ENCODE assay signal across 14 cellular contexts in the genomic region with DNA sequence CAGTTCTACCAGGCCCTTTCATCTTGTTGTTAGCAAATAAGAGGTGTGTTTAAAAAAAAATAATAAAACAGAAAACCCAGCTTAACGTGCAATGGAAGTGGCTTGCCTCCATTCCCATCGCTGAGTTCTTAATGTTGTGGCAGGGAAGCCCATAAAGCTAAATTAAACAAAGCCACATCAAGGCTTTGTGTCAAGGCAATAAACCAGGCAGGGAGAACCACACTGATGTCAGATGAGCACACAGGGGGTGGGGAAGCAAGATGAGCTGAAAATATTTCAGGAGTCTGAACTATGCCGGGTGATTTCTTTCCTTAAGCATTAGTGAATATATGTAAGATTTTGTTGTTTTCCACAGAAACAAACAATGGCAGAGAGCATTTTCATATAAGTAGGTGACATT.
DNase-seq lines count a peak whose midpoint lies in the region; ATAC-seq and TF ChIP-seq lines count a peak whose summit lies in the region.
"Had no signal": no experiment of that assay in that cellular context is flagged by ENCODE, and none has a peak within 500 bp of the region (broad histone marks: within the 10 kb centered on the region; RNA-seq: fewer than 3 reads in every experiment).

No MANE protein-coding gene starts in this region.

- no peak for TF ChIP-seq CTCF in Caco-2 (IDR thresholded peaks at IDR 0.05; ENCODE audit: insufficient read depth in 1 of 2, low read depth in 1 of 2, low read length in 1 of 2, severe bottlenecking in 1 of 2, unreplicated experiment in 1 of 2)
- TF ChIP-seq CTCF in WTC11 (IDR thresholded peaks at IDR 0.05): no peak
- TF ChIP-seq CTCF in mucosa of descending colon (IDR thresholded peaks at IDR 0.05): no peak
- TF ChIP-seq CTCF in sigmoid colon (IDR thresholded peaks at IDR 0.05): no peak
- no peak for TF ChIP-seq CTCF in natural killer cell (IDR thresholded peaks at IDR 0.05)

- H3K27me3 Mint-ChIP-seq in Caco-2 (ENCODE audit: insufficient read depth, unreplicated experiment) (no peaks in the 10 kb centered on the region), WTC11 (ENCODE audit: low read depth) (no peaks in the 10 kb centered on the region), natural killer cell (ENCODE audit: low read depth in 2 of 2) (no peaks in the 10 kb centered on the region)
- H3K27me3 Mint-ChIP-seq: CD4-positive, alpha-beta memory T cell had no signal

- peaks cover 10% of the 10 kb centered on the region; the same call in 1 of the 2 replicates for H3K4me1 ChIP-seq in Caco-2
- H3K4me1 ChIP-seq in mucosa of descending colon (ENCODE audit: low read depth): peaks cover 4% of the 10 kb centered on the region
- H3K4me1 ChIP-seq in sigmoid colon: peaks cover 0 to 85% (median 72%) of the 10 kb centered on the region in 4 donors

- CTCF ChIA-PET in Caco-2 (lab: Charles Lee) (interaction anchor here (0.6 kb wide), 1 partner anchor 74 kb away, joined by 3 read pairs; a partner anchor contains a TSS), WTC11 (lab: Charles Lee) (interaction anchor here (0.6 kb wide), 1 partner anchor 12 kb away, joined by 3 read pairs; no protein-coding TSS in a partner anchor)

- TF ChIP-seq EP300 in sigmoid colon (IDR thresholded peaks at IDR 0.05): no peak

- H3K9me3 ChIP-seq in Caco-2: no peaks in the 10 kb centered on the region
- no peaks in the 10 kb centered on the region for H3K9me3 ChIP-seq in mucosa of descending colon
- H3K9me3 ChIP-seq in sigmoid colon: no peaks in the 10 kb centered on the region
- H3K9me3 ChIP-seq: neutrophil had no signal

- H3K27me3 ChIP-seq in Caco-2 (replicated peaks; ENCODE audit: control insufficient read depth, insufficient read depth, low read length) (no peaks in the 10 kb centered on the region), sigmoid colon (no peaks in the 10 kb centered on the region)
- H3K27me3 ChIP-seq: neutrophil had no signal

- in situ Hi-C loops in KBM-7 (cut with MboI; ENCODE audit: low pct_unique_long_range_greater_than_20kb, low sequenced_read_pairs): no loop called here

- H3K36me3 ChIP-seq in Caco-2 (ENCODE audit: control insufficient read depth, insufficient read depth, low read length) (no peaks in the 10 kb centered on the region), mucosa of descending colon (ENCODE audit: low read depth) (no peaks in the 10 kb centered on the region), sigmoid colon (no peaks in the 10 kb centered on the region)
- H3K36me3 ChIP-seq: neutrophil had no signal

- intact Hi-C loops in Caco-2 (cut with micrococcal nuclease; ENCODE audit: unreplicated experiment): loop anchor here (5.0 kb wide), 2 partner anchors 47 to 72 kb away; a partner anchor contains a TSS
- intact Hi-C loops in mucosa of descending colon (cut with DNase I, micrococcal nuclease): loop anchor here in 1 of 2 donors (10.0 kb wide), 1 partner anchor 64 kb away; no protein-coding TSS in a partner anchor
- intact Hi-C loops in sigmoid colon (cut with DNase I): no loop called here
- intact Hi-C loops in natural killer cell (cut with micrococcal nuclease): no loop called here

- POLR2A ChIA-PET in Caco-2 (lab: Charles Lee): interaction anchor here (0.6 kb wide), 1 partner anchor 14 kb away, joined by 5 read pairs; no protein-coding TSS in a partner anchor
- POLR2A ChIA-PET in WTC11 (lab: Charles Lee): no interaction called here

- peaks cover 6% of the 10 kb centered on the region for H3K36me3 Mint-ChIP-seq in Caco-2 (ENCODE audit: insufficient read depth, unreplicated experiment)
- H3K36me3 Mint-ChIP-seq in WTC11: no peaks in the 10 kb centered on the region
- H3K36me3 Mint-ChIP-seq in natural killer cell: no peaks in the 10 kb centered on the region
- H3K36me3 Mint-ChIP-seq: CD4-positive, alpha-beta memory T cell had no signal

- H3K4me3 Mint-ChIP-seq in Caco-2 (ENCODE audit: unreplicated experiment): peak overlapping the region; percentile 27
- H3K4me3 Mint-ChIP-seq in WTC11: peak overlapping the region; percentile 7; the same call in 1 of the 2 replicates
- no peak overlapping the region for H3K4me3 Mint-ChIP-seq in natural killer cell

- ATAC-seq in WTC11 (no peak), mucosa of descending colon (peak; percentile 87), HG02970 (IDR thresholded peaks at IDR 0.05; ENCODE audit: low FRiP score, unreplicated experiment) (no peak), natural killer cell (no peak)

- H3K27ac Mint-ChIP-seq in Caco-2 (ENCODE audit: unreplicated experiment): peak overlapping the region; percentile 55
- H3K27ac Mint-ChIP-seq in WTC11: peak overlapping the region; percentile 75
- no peak overlapping the region for H3K27ac Mint-ChIP-seq in natural killer cell

- H3K4me1 Mint-ChIP-seq in Caco-2 (ENCODE audit: low read depth, unreplicated experiment): peaks cover 37% of the 10 kb centered on the region
- peaks cover 93% of the 10 kb centered on the region for H3K4me1 Mint-ChIP-seq in WTC11
- H3K4me1 Mint-ChIP-seq in natural killer cell: peaks cover 35% of the 10 kb centered on the region in 2 donors

- no TSS peak for BruUV-seq in Caco-2 (replicated peaks; lab: Mats Ljungman, UMichigan)

- 10 to 38% methylated on average over 3 of the region's 3 CpGs for WGBS in sigmoid colon, 2 donors

- peak; percentile 30 to 37 for DNase-seq in Caco-2
- peak; percentile 24 for DNase-seq in KBM-7
- DNase-seq in WTC11 (ENCODE audit: low spot score): no peak
- peak in 1 of 3 donors; percentile 60 for DNase-seq in mucosa of descending colon
- no peak for DNase-seq in sigmoid colon
- DNase-seq in activated gamma-delta T cell treated with Interleukin-2 at 50 U/mL for 16 hours: no peak
- no peak for DNase-seq in natural killer cell
- DNase-seq: activated CD4-positive, alpha-beta T cell treated with anti-CD3 and anti-CD28 coated beads, Interleukin-2, amount 50 U/mL, for 4 hours; CD4-positive, alpha-beta memory T cell; NCI-H226; stimulated activated naive CD4-positive, alpha-beta T cell treated with Interleukin-2 at 50 U/mL for 16 hours had no signal

- H3K4me3 ChIP-seq in Caco-2 (ENCODE audit: low read depth, low read length) (no peak overlapping the region), mucosa of descending colon (no peak overlapping the region), sigmoid colon (no peak overlapping the region)
- H3K4me3 ChIP-seq: SK-N-MC had no signal

- no peak for TF ChIP-seq POLR2A in sigmoid colon (IDR thresholded peaks at IDR 0.05)

- H3K9me3 Mint-ChIP-seq in Caco-2 (ENCODE audit: unreplicated experiment): no peaks in the 10 kb centered on the region
- H3K9me3 Mint-ChIP-seq in WTC11: no peaks in the 10 kb centered on the region
- H3K9me3 Mint-ChIP-seq in natural killer cell: no peaks in the 10 kb centered on the region
- H3K9me3 Mint-ChIP-seq: CD4-positive, alpha-beta memory T cell had no signal

- H3K27ac ChIP-seq in sigmoid colon: peak overlapping the region in 2 of 4 donors; percentile 26 to 62
- H3K27ac ChIP-seq: neutrophil, SK-N-MC had no signal

TF ChIP-seq in WTC11, 78 proteins besides CTCF, POLR2A, EP300 and RAD21:
- TF ChIP-seq SP1 (CRISPR knock-in tag; conservative IDR thresholded peaks at IDR 0.05) (no peak), ZNF423 (CRISPR knock-in tag; IDR thresholded peaks at IDR 0.05) (no peak), NR1H2 (CRISPR knock-in tag; IDR thresholded peaks at IDR 0.05) (no peak), JAZF1 (CRISPR knock-in tag; IDR thresholded peaks at IDR 0.05) (no peak), FOXJ3 (CRISPR knock-in tag; IDR thresholded peaks at IDR 0.05; ENCODE audit: borderline replicate concordance) (no peak), GRHL2 (CRISPR knock-in tag; IDR thresholded peaks at IDR 0.05; ENCODE audit: insufficient replicate concordance, severe bottlenecking) (no peak), RELA (CRISPR knock-in tag; IDR thresholded peaks at IDR 0.05; ENCODE audit: borderline replicate concordance) (no peak)
- TF ChIP-seq, protein P1, sequence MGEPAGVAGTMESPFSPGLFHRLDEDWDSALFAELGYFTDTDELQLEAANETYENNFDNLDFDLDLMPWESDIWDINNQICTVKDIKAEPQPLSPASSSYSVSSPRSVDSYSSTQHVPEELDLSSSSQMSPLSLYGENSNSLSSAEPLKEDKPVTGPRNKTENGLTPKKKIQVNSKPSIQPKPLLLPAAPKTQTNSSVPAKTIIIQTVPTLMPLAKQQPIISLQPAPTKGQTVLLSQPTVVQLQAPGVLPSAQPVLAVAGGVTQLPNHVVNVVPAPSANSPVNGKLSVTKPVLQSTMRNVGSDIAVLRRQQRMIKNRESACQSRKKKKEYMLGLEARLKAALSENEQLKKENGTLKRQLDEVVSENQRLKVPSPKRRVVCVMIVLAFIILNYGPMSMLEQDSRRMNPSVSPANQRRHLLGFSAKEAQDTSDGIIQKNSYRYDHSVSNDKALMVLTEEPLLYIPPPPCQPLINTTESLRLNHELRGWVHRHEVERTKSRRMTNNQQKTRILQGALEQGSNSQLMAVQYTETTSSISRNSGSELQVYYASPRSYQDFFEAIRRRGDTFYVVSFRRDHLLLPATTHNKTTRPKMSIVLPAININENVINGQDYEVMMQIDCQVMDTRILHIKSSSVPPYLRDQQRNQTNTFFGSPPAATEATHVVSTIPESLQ (CRISPR knock-in tag; IDR thresholded peaks at IDR 0.05): no peak
TF ChIP-seq in WTC11: peak in this region for 0.

Comparison
In these comparisons a context has a peak if more than half of its experiments do, and no peak if none do; other contexts are left out.
1. DNase-seq: peak in Caco-2 (2 of 2) and KBM-7 (single experiment); none in WTC11 (single experiment), sigmoid colon (single experiment), activated gamma-delta T cell treated with Interleukin-2 at 50 U/mL for 16 hours (single experiment) and natural killer cell (single experiment).
2. H3K27ac Mint-ChIP-seq: peak in Caco-2 (single experiment) and WTC11 (single experiment); none in natural killer cell (0 of 2).